Comparison of ENCODE assay signal across 8 cellular contexts in the genomic region with DNA sequence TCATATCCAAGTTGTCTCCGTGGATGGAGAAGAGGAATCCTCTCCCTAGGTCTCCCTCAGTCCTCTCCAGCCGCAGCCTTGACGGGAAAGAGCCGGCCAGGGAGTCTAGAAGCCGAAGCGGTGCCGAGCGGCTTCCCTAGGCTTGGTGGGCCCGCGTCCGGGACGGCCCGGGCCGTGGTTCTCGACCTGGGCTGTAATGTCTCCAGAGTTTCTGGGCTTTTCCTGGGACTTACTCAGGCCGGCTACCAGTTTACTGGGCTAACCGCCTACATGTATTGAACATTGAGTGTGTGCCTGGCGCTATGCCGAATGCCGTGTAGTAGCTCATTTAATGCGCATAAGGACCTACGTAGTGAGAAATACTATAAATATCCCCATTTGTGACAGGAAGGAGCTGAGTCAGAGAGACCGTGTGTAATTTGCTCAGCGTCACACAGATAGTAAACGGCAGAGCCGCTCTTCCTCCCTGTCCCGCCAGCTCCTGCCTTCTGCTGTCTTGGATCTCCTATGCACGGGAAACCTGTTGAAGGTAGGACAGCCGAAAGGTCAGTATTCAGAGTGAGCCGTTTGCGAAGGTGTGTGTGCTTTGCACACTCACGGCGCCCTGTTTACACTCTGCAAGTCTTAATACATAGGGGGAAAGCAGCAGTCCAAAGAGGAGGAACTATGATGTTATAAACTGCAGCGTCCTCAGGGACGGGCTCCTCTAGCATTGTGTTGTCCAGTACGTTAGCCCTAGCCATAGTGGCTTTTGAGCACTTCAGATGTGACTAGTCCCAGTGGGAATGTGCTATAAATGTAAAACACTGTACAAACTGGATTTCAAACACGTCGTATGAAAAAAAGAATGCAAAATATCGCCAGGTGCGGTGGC. TPM values are rescaled to one million over a fixed set of nuclear protein-coding genes. Genes with fewer than 3 reads are reported as not detected.
DNase-seq lines count a peak whose midpoint lies in the region; ATAC-seq, FAIRE-seq and TF ChIP-seq lines count a peak whose summit lies in the region.

No MANE protein-coding gene starts in this region.

- H3K27me3 Mint-ChIP-seq in chondrocyte (ENCODE audit: low read depth), result no peaks in the 10 kb centered on the region

- H3K79me2 ChIP-seq in HepG2 (ENCODE audit: insufficient read depth, low read length), result peaks cover 14% of the 10 kb centered on the region

- in situ Hi-C loops in HepG2 (cut with HindIII; ENCODE audit: extremely low pct_ligation_motif_present, low pct_unique_long_range_greater_than_20kb), result no loop called here

- no peak for TF ChIP-seq POLR2A in HepG2 (IDR thresholded peaks at IDR 0.05; ENCODE audit: insufficient read depth in 1 of 2, low read depth in 2 of 2, low read length in 2 of 2)

- H3K4me1 Mint-ChIP-seq in chondrocyte (ENCODE audit: low read depth), result peaks cover 21% of the 10 kb centered on the region

- H3K4me3 ChIP-seq in WERI-Rb-1 (ENCODE audit: low read depth, low read length) (peak overlapping the region; percentile 82), HepG2 (replicated peaks in 1 of 3; ENCODE audit: insufficient read depth in 1 of 3, low read depth in 2 of 3, low read length in 3 of 3) (peak overlapping the region; percentile 87 to 95 (median 95))

- H3K9me3 Mint-ChIP-seq in chondrocyte (ENCODE audit: low read depth), result no peaks in the 10 kb centered on the region

- H3K4me3 Mint-ChIP-seq in chondrocyte (ENCODE audit: unreplicated experiment), result peak overlapping the region; percentile 86

- peak; percentile 62 for DNase-seq in 8988T
- peak; percentile 40 for DNase-seq in NCI-H2107 (lab: John Stamatoyannopoulos, UW)
- no peak for DNase-seq in WERI-Rb-1
- DNase-seq in chondrocyte (ENCODE audit: low spot score), result no peak
- peak; percentile 47 for DNase-seq in HepG2 (ENCODE audit: low spot score)
- DNase-seq in stimulated activated CD4-positive, alpha-beta T cell treated with anti-CD3 and anti-CD28 coated beads, Interleukin-2, amount 100 ng/mL, for 48 hours, result peak; percentile 50 to 64

- TF ChIP-seq EP300 in HepG2 (IDR thresholded peaks at IDR 0.05; ENCODE audit: low read depth in 2 of 2, low read length in 2 of 2) (no peak), HepG2 (CRISPR knock-in tag; IDR thresholded peaks at IDR 0.05; ENCODE audit: borderline replicate concordance) (no peak)

- H3K9me3 ChIP-seq in WERI-Rb-1 (ENCODE audit: severe bottlenecking), result no peaks in the 10 kb centered on the region
- no peaks in the 10 kb centered on the region for H3K9me3 ChIP-seq in HepG2 (ENCODE audit: low read length)

- intact Hi-C loops in HepG2 (cut with micrococcal nuclease; ENCODE audit: unreplicated experiment), result loop anchor here (1.0 kb wide), 1 partner anchor 23 kb away; the partner anchor contains the start of gene ALDOC

- H4K20me1 ChIP-seq in HepG2 (ENCODE audit: insufficient read depth, low read length), result no peaks in the 10 kb centered on the region

- peak overlapping the region; percentile 97 for H3K27ac Mint-ChIP-seq in chondrocyte (ENCODE audit: unreplicated experiment)

- POLR2A ChIA-PET in HepG2 (lab: Yijun Ruan, JAX), result interaction anchor here (1.0 to 1.4 kb wide), 7 partner anchors 11 to 242 kb away, joined by 3 to 7 read pairs (median 5); partner anchors contain the start of genes ALDOC, BLTP2, POLDIP2 and SDF2

- no peak; the same call in 1 of the 2 replicates for TF ChIP-seq RAD21 in HepG2 (CRISPR knock-in tag; IDR thresholded peaks at IDR 0.05)

- peaks cover 17% of the 10 kb centered on the region for H3K4me1 ChIP-seq in HepG2 (ENCODE audit: insufficient read depth, low read length)

- H3K27me3 ChIP-seq in WERI-Rb-1 (ENCODE audit: insufficient read depth, low read depth, severe bottlenecking) (no peaks in the 10 kb centered on the region), HepG2 (ENCODE audit: control insufficient read depth in 1 of 2, insufficient read depth in 2 of 2, low read length in 2 of 2) (no peaks in the 10 kb centered on the region; a peak in 1 of 5 replicates)

- peak overlapping the region; percentile 98 for H3K4me2 ChIP-seq in HepG2 (ENCODE audit: low read depth, low read length)

- TF ChIP-seq CTCF in WERI-Rb-1 (IDR thresholded peaks at IDR 0.05; ENCODE audit: low read depth, low read length) (no peak), chondrocyte (IDR thresholded peaks at IDR 0.05) (no peak), HepG2 (CRISPR knock-in tag; IDR thresholded peaks at IDR 0.05) (no peak)

- H3K36me3 Mint-ChIP-seq in chondrocyte (ENCODE audit: low read depth), result no peaks in the 10 kb centered on the region

- 2% methylated on average over 23 of the region's 40 CpGs for WGBS in HepG2 (ENCODE audit: low lambda C conversion rate)

- ATAC-seq in GM18508 (IDR thresholded peaks at IDR 0.05; ENCODE audit: insufficient read depth, unreplicated experiment) (peak; percentile 23), HG03025 (IDR thresholded peaks at IDR 0.05; ENCODE audit: low FRiP score, unreplicated experiment) (peak; percentile 41), HepG2 (peak; percentile 74)

- peak overlapping the region; percentile 88 for H3K9ac ChIP-seq in HepG2 (ENCODE audit: insufficient read depth, low read depth, low read length)

- H3K27ac ChIP-seq in WERI-Rb-1, result peak overlapping the region; percentile 92
- H3K27ac ChIP-seq in HepG2 (ENCODE audit: extremely low read length, insufficient read depth, low read length), result peak overlapping the region; percentile 80

- peaks cover 48% of the 10 kb centered on the region for H3K36me3 ChIP-seq in WERI-Rb-1
- no peaks in the 10 kb centered on the region for H3K36me3 ChIP-seq in HepG2 (replicated peaks in 1 of 2; ENCODE audit: control insufficient read depth in 1 of 2, insufficient read depth in 2 of 2, low read length in 2 of 2)

- BruUV-seq in HepG2 (replicated peaks; lab: Mats Ljungman, UMichigan), result TSS peak; percentile 90

- H2AFZ ChIP-seq in HepG2 (ENCODE audit: low read length), result peak overlapping the region; percentile 78

- CTCF ChIA-PET in HepG2 (lab: Yijun Ruan, JAX; ENCODE audit: low intra/inter-chr PET ratio, low total read pairs), result no interaction called here

- FAIRE-seq in HepG2 (lab: Jason Lieb, UNC), result no peak

RNA-seq across cellular contexts. Expression of gene SPAG5, which starts 0.7 kb away (rescaled TPM):
- total RNA-seq in chondrocyte (10.3 to 20.3 TPM (median 12.9 TPM) in 3 replicates), HepG2 (2016; rRNA removed; fragmentation: Illumina TruSeq; extraction: Trizol) (98.0 and 105 TPM in 2 replicates)
- 14.6 and 16.2 TPM in 2 replicates for total RNA-seq in HepG2 (2016; cell fraction: cytosol; rRNA removed; fragmentation: Illumina TruSeq; extraction: Trizol; ENCODE audit: low read depth)
- 98.5 and 112 TPM in 2 replicates for total RNA-seq in HepG2 (2016; cell fraction: insoluble cytoplasmic fraction; rRNA removed; fragmentation: Illumina TruSeq; extraction: Trizol)
- total RNA-seq in HepG2 (2016; cell fraction: membrane; rRNA removed; fragmentation: Illumina TruSeq; extraction: Trizol), result 35.4 and 39.1 TPM in 2 replicates
- 89.1 and 95.8 TPM in 2 replicates for total RNA-seq in HepG2 (2016; cell fraction: nucleus; rRNA removed; fragmentation: Illumina TruSeq; extraction: Trizol)
- polyA plus RNA-seq in HepG2 (2011; rRNA removed), result 28.2 and 41.4 TPM in 2 replicates
- polyA plus RNA-seq in HepG2 (2011; cell fraction: cytosol; rRNA removed), result 22.7 and 32.5 TPM in 2 replicates
- polyA plus RNA-seq in HepG2 (2011; cell fraction: nucleus; rRNA removed), result 69.4 and 110 TPM in 2 replicates
- polyA plus RNA-seq in HepG2 (2012), result 16.1 and 27.4 TPM in 2 replicates
- polyA plus RNA-seq in HepG2 (2016; cell fraction: cytosol; fragmentation: Illumina TruSeq; extraction: Trizol; ENCODE audit: low read depth), result 9.9 and 10.2 TPM in 2 replicates
- polyA plus RNA-seq in HepG2 (2016; cell fraction: insoluble cytoplasmic fraction; fragmentation: Illumina TruSeq; extraction: Trizol; ENCODE audit: low read depth), result 92.8 and 96.1 TPM in 2 replicates
- polyA plus RNA-seq in HepG2 (2016; cell fraction: membrane; fragmentation: Illumina TruSeq; extraction: Trizol; ENCODE audit: low read depth), result 20.0 and 23.8 TPM in 2 replicates
- 145 and 148 TPM in 2 replicates for polyA plus RNA-seq in HepG2 (2016; cell fraction: nucleus; fragmentation: Illumina TruSeq; extraction: Trizol; ENCODE audit: insufficient read depth, low read depth)
- polyA minus RNA-seq in HepG2 (2011; rRNA and poly(A)+ RNA removed; ENCODE audit: low replicate concordance), result 67.2 and 287 TPM in 2 replicates
- 18.6 and 22.3 TPM in 2 replicates for polyA minus RNA-seq in HepG2 (2011; cell fraction: cytosol; rRNA and poly(A)+ RNA removed)
- polyA minus RNA-seq in HepG2 (2011; cell fraction: nucleus; rRNA and poly(A)+ RNA removed), result 59.9 and 64.0 TPM in 2 replicates

RNA-seq across cellular contexts. Expression of gene RSKR, which starts 14.4 kb away (rescaled TPM):
- 4.7 to 9.0 TPM (median 6.4 TPM) in 3 replicates for total RNA-seq in chondrocyte
- total RNA-seq in HepG2 (2016; rRNA removed; fragmentation: Illumina TruSeq; extraction: Trizol), result 1.9 and 5.0 TPM in 2 replicates
- total RNA-seq in HepG2 (2016; cell fraction: cytosol; rRNA removed; fragmentation: Illumina TruSeq; extraction: Trizol; ENCODE audit: low read depth), result 0.62 and 1.0 TPM in 2 replicates
- 0.83 and 5.2 TPM in 2 replicates for total RNA-seq in HepG2 (2016; cell fraction: insoluble cytoplasmic fraction; rRNA removed; fragmentation: Illumina TruSeq; extraction: Trizol)
- 0.48 and 0.93 TPM in 2 replicates for total RNA-seq in HepG2 (2016; cell fraction: membrane; rRNA removed; fragmentation: Illumina TruSeq; extraction: Trizol)
- total RNA-seq in HepG2 (2016; cell fraction: nucleus; rRNA removed; fragmentation: Illumina TruSeq; extraction: Trizol), result 12.3 and 13.9 TPM in 2 replicates
- 8.6 and 10.4 TPM in 2 replicates for polyA plus RNA-seq in HepG2 (2011; rRNA removed)
- 1.6 TPM in 2 replicates for polyA plus RNA-seq in HepG2 (2011; cell fraction: cytosol; rRNA removed)
- polyA plus RNA-seq in HepG2 (2011; cell fraction: nucleus; rRNA removed), result 39.0 and 41.5 TPM in 2 replicates
- polyA plus RNA-seq in HepG2 (2012), result 3.7 and 5.6 TPM in 2 replicates
- 0.03 TPM in 1 of 2 replicates, not detected in the other for polyA plus RNA-seq in HepG2 (2016; cell fraction: cytosol; fragmentation: Illumina TruSeq; extraction: Trizol; ENCODE audit: low read depth)
- polyA plus RNA-seq in HepG2 (2016; cell fraction: insoluble cytoplasmic fraction; fragmentation: Illumina TruSeq; extraction: Trizol; ENCODE audit: low read depth), result 0.70 and 1.3 TPM in 2 replicates
- 0.22 and 0.43 TPM in 2 replicates for polyA plus RNA-seq in HepG2 (2016; cell fraction: membrane; fragmentation: Illumina TruSeq; extraction: Trizol; ENCODE audit: low read depth)
- 33.1 and 34.5 TPM in 2 replicates for polyA plus RNA-seq in HepG2 (2016; cell fraction: nucleus; fragmentation: Illumina TruSeq; extraction: Trizol; ENCODE audit: insufficient read depth, low read depth)
- polyA minus RNA-seq in HepG2 (2011; rRNA and poly(A)+ RNA removed; ENCODE audit: low replicate concordance), result 12.9 and 33.2 TPM in 2 replicates
- 1.1 and 2.8 TPM in 2 replicates for polyA minus RNA-seq in HepG2 (2011; cell fraction: cytosol; rRNA and poly(A)+ RNA removed)
- 27.9 and 31.6 TPM in 2 replicates for polyA minus RNA-seq in HepG2 (2011; cell fraction: nucleus; rRNA and poly(A)+ RNA removed)

RNA-seq across cellular contexts. Expression of gene ALDOC, which starts 22.9 kb away (rescaled TPM):
- 3.9 to 9.5 TPM (median 8.0 TPM) in 3 replicates for total RNA-seq in chondrocyte
- 15.4 and 16.9 TPM in 2 replicates for total RNA-seq in HepG2 (2016; rRNA removed; fragmentation: Illumina TruSeq; extraction: Trizol)
- total RNA-seq in HepG2 (2016; cell fraction: cytosol; rRNA removed; fragmentation: Illumina TruSeq; extraction: Trizol; ENCODE audit: low read depth), result 1.9 and 2.3 TPM in 2 replicates
- 14.8 and 19.1 TPM in 2 replicates for total RNA-seq in HepG2 (2016; cell fraction: insoluble cytoplasmic fraction; rRNA removed; fragmentation: Illumina TruSeq; extraction: Trizol)
- total RNA-seq in HepG2 (2016; cell fraction: membrane; rRNA removed; fragmentation: Illumina TruSeq; extraction: Trizol), result 3.6 and 4.1 TPM in 2 replicates
- 5.5 and 6.5 TPM in 2 replicates for total RNA-seq in HepG2 (2016; cell fraction: nucleus; rRNA removed; fragmentation: Illumina TruSeq; extraction: Trizol)
- polyA plus RNA-seq in HepG2 (2011; rRNA removed), result 60.9 and 86.5 TPM in 2 replicates
- 88.3 and 89.2 TPM in 2 replicates for polyA plus RNA-seq in HepG2 (2011; cell fraction: cytosol; rRNA removed)
- polyA plus RNA-seq in HepG2 (2011; cell fraction: nucleus; rRNA removed), result 58.5 and 80.1 TPM in 2 replicates
- polyA plus RNA-seq in HepG2 (2012), result 60.0 and 69.4 TPM in 2 replicates
- polyA plus RNA-seq in HepG2 (2016; cell fraction: cytosol; fragmentation: Illumina TruSeq; extraction: Trizol; ENCODE audit: low read depth), result 2.0 and 2.3 TPM in 2 replicates
- polyA plus RNA-seq in HepG2 (2016; cell fraction: insoluble cytoplasmic fraction; fragmentation: Illumina TruSeq; extraction: Trizol; ENCODE audit: low read depth), result 19.5 and 24.0 TPM in 2 replicates
- 2.4 and 2.9 TPM in 2 replicates for polyA plus RNA-seq in HepG2 (2016; cell fraction: membrane; fragmentation: Illumina TruSeq; extraction: Trizol; ENCODE audit: low read depth)
- 7.6 and 8.5 TPM in 2 replicates for polyA plus RNA-seq in HepG2 (2016; cell fraction: nucleus; fragmentation: Illumina TruSeq; extraction: Trizol; ENCODE audit: insufficient read depth, low read depth)
- polyA minus RNA-seq in HepG2 (2011; rRNA and poly(A)+ RNA removed; ENCODE audit: low replicate concordance), result 18.8 and 112 TPM in 2 replicates
- polyA minus RNA-seq in HepG2 (2011; cell fraction: cytosol; rRNA and poly(A)+ RNA removed), result 37.7 and 51.5 TPM in 2 replicates
- polyA minus RNA-seq in HepG2 (2011; cell fraction: nucleus; rRNA and poly(A)+ RNA removed), result 11.8 and 17.7 TPM in 2 replicates

RNA-seq across cellular contexts. Expression of gene PIGS, which starts 28.2 kb away (rescaled TPM):
- total RNA-seq in chondrocyte (56.5 to 65.7 TPM (median 62.9 TPM) in 3 replicates), HepG2 (2016; rRNA removed; fragmentation: Illumina TruSeq; extraction: Trizol) (26.6 and 42.6 TPM in 2 replicates)
- total RNA-seq in HepG2 (2016; cell fraction: cytosol; rRNA removed; fragmentation: Illumina TruSeq; extraction: Trizol; ENCODE audit: low read depth), result 13.9 and 14.3 TPM in 2 replicates
- total RNA-seq in HepG2 (2016; cell fraction: insoluble cytoplasmic fraction; rRNA removed; fragmentation: Illumina TruSeq; extraction: Trizol), result 23.4 and 47.4 TPM in 2 replicates
- 32.6 and 37.9 TPM in 2 replicates for total RNA-seq in HepG2 (2016; cell fraction: membrane; rRNA removed; fragmentation: Illumina TruSeq; extraction: Trizol)
- total RNA-seq in HepG2 (2016; cell fraction: nucleus; rRNA removed; fragmentation: Illumina TruSeq; extraction: Trizol), result 34.6 and 36.1 TPM in 2 replicates
- polyA plus RNA-seq in HepG2 (2011; rRNA removed), result 23.5 and 31.7 TPM in 2 replicates
- 29.9 and 34.2 TPM in 2 replicates for polyA plus RNA-seq in HepG2 (2011; cell fraction: cytosol; rRNA removed)
- 62.5 and 62.8 TPM in 2 replicates for polyA plus RNA-seq in HepG2 (2011; cell fraction: nucleus; rRNA removed)
- polyA plus RNA-seq in HepG2 (2012), result 58.2 and 68.5 TPM in 2 replicates
- polyA plus RNA-seq in HepG2 (2016; cell fraction: cytosol; fragmentation: Illumina TruSeq; extraction: Trizol; ENCODE audit: low read depth), result 17.4 and 20.1 TPM in 2 replicates
- polyA plus RNA-seq in HepG2 (2016; cell fraction: insoluble cytoplasmic fraction; fragmentation: Illumina TruSeq; extraction: Trizol; ENCODE audit: low read depth), result 27.8 and 30.3 TPM in 2 replicates
- polyA plus RNA-seq in HepG2 (2016; cell fraction: membrane; fragmentation: Illumina TruSeq; extraction: Trizol; ENCODE audit: low read depth), result 34.6 and 35.4 TPM in 2 replicates
- 62.4 and 64.1 TPM in 2 replicates for polyA plus RNA-seq in HepG2 (2016; cell fraction: nucleus; fragmentation: Illumina TruSeq; extraction: Trizol; ENCODE audit: insufficient read depth, low read depth)
- polyA minus RNA-seq in HepG2 (2011; rRNA and poly(A)+ RNA removed; ENCODE audit: low replicate concordance), result 43.4 and 53.5 TPM in 2 replicates
- 22.6 and 26.6 TPM in 2 replicates for polyA minus RNA-seq in HepG2 (2011; cell fraction: cytosol; rRNA and poly(A)+ RNA removed)
- polyA minus RNA-seq in HepG2 (2011; cell fraction: nucleus; rRNA and poly(A)+ RNA removed), result 19.8 and 27.0 TPM in 2 replicates

RNA-seq across cellular contexts. Expression of gene BLTP2, which starts 45.4 kb away (rescaled TPM):
- total RNA-seq in chondrocyte (112 to 158 TPM (median 114 TPM) in 3 replicates), HepG2 (2016; rRNA removed; fragmentation: Illumina TruSeq; extraction: Trizol) (61.0 and 66.7 TPM in 2 replicates)
- total RNA-seq in HepG2 (2016; cell fraction: cytosol; rRNA removed; fragmentation: Illumina TruSeq; extraction: Trizol; ENCODE audit: low read depth), result 15.2 and 17.0 TPM in 2 replicates
- 55.0 and 65.2 TPM in 2 replicates for total RNA-seq in HepG2 (2016; cell fraction: insoluble cytoplasmic fraction; rRNA removed; fragmentation: Illumina TruSeq; extraction: Trizol)
- 30.2 and 33.4 TPM in 2 replicates for total RNA-seq in HepG2 (2016; cell fraction: membrane; rRNA removed; fragmentation: Illumina TruSeq; extraction: Trizol)
- 78.3 and 94.2 TPM in 2 replicates for total RNA-seq in HepG2 (2016; cell fraction: nucleus; rRNA removed; fragmentation: Illumina TruSeq; extraction: Trizol)
- polyA plus RNA-seq in HepG2 (2011; rRNA removed), result 66.9 and 80.9 TPM in 2 replicates
- 44.0 and 51.2 TPM in 2 replicates for polyA plus RNA-seq in HepG2 (2011; cell fraction: cytosol; rRNA removed)
- 89.5 and 92.9 TPM in 2 replicates for polyA plus RNA-seq in HepG2 (2011; cell fraction: nucleus; rRNA removed)
- polyA plus RNA-seq in HepG2 (2012), result 31.4 and 42.7 TPM in 2 replicates
- polyA plus RNA-seq in HepG2 (2016; cell fraction: cytosol; fragmentation: Illumina TruSeq; extraction: Trizol; ENCODE audit: low read depth), result 3.4 and 3.8 TPM in 2 replicates
- polyA plus RNA-seq in HepG2 (2016; cell fraction: insoluble cytoplasmic fraction; fragmentation: Illumina TruSeq; extraction: Trizol; ENCODE audit: low read depth), result 35.5 and 38.3 TPM in 2 replicates
- 10.5 and 13.3 TPM in 2 replicates for polyA plus RNA-seq in HepG2 (2016; cell fraction: membrane; fragmentation: Illumina TruSeq; extraction: Trizol; ENCODE audit: low read depth)
- polyA plus RNA-seq in HepG2 (2016; cell fraction: nucleus; fragmentation: Illumina TruSeq; extraction: Trizol; ENCODE audit: insufficient read depth, low read depth), result 83.5 and 84.1 TPM in 2 replicates
- polyA minus RNA-seq in HepG2 (2011; rRNA and poly(A)+ RNA removed; ENCODE audit: low replicate concordance), result 349 and 803 TPM in 2 replicates
- polyA minus RNA-seq in HepG2 (2011; cell fraction: cytosol; rRNA and poly(A)+ RNA removed), result 64.7 and 67.6 TPM in 2 replicates
- polyA minus RNA-seq in HepG2 (2011; cell fraction: nucleus; rRNA and poly(A)+ RNA removed), result 119 and 145 TPM in 2 replicates

Comparison
In these comparisons a context has a peak if more than half of its experiments do, and no peak if none do; other contexts are left out.
1. DNase-seq: peak in 8988T (single experiment), NCI-H2107 (single experiment), HepG2 (single experiment) and stimulated activated CD4-positive, alpha-beta T cell treated with anti-CD3 and anti-CD28 coated beads, Interleukin-2, amount 100 ng/mL, for 48 hours (2 of 2); none in WERI-Rb-1 (single experiment) and chondrocyte (single experiment).
2. ATAC-seq: peak in every context shown above with its lines; median percentile 74 in HepG2; 41 in HG03025; 23 in GM18508.